19 cellular contexts compared by ENCODE assay signal in the genomic region with DNA sequence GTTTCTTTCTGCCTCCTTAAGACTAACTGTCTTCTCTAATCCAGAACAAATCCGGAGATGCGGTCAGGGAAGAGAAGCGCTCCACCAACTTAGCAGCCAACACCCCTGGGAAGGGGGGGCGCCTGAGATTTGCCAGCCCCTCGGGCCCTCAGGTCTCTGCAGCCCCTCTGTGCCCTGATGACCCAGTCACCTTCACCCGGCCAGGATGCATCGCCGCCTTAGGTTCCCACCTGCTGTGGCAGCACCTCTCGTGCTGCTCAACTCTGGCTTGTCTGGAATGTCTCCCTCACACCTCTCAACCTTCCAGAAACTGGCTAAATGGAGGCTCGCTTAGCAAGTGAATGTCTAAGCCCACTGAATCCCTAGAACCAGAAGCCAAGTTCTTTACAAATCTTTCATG.
"Had no signal": no experiment of that assay in that cellular context is flagged by ENCODE, and none has a peak within 500 bp of the region (broad histone marks: within the 10 kb centered on the region; RNA-seq: fewer than 3 reads in every experiment).

No MANE protein-coding gene starts in this region.

- ATAC-seq: foreskin keratinocyte; gastrocnemius medialis; heart right ventricle; left cardiac atrium; left lung; left ventricle myocardium superior; lower lobe of right lung; naive thymus-derived CD4-positive, alpha-beta T cell had no signal

- H3K4me1 ChIP-seq: foreskin keratinocyte, gastrocnemius medialis, heart right ventricle, left lung, lower lobe of right lung had no signal

- H3K9me3 ChIP-seq: esophagus muscularis mucosa, gastrocnemius medialis, heart right ventricle, left lung, lower lobe of right lung had no signal

- DNase-seq: dermis blood vessel endothelial cell; dorsolateral prefrontal cortex; effector CD4-positive, alpha-beta T cell; effector memory CD4-positive, alpha-beta T cell; foreskin keratinocyte; gastrocnemius medialis; glutamatergic neuron; head of caudate nucleus; heart right ventricle; hippocampal formation; left cardiac atrium; left lung; left ventricle myocardium superior; lower lobe of right lung; mesenchymal stem cell; midbrain; naive thymus-derived CD4-positive, alpha-beta T cell had no signal

- H3K27ac ChIP-seq: coronary artery, dorsolateral prefrontal cortex, esophagus muscularis mucosa, foreskin keratinocyte, gastrocnemius medialis, heart right ventricle, left lung, lower lobe of right lung had no signal

- H3K27me3 ChIP-seq: dorsolateral prefrontal cortex, esophagus muscularis mucosa, gastrocnemius medialis, heart right ventricle, left lung had no signal

- H3K4me3 ChIP-seq: coronary artery, dorsolateral prefrontal cortex, esophagus muscularis mucosa, gastrocnemius medialis, heart right ventricle, left lung, lower lobe of right lung had no signal

- H3K9me3 Mint-ChIP-seq: naive thymus-derived CD4-positive, alpha-beta T cell had no signal

- H3K36me3 ChIP-seq: gastrocnemius medialis had no signal

- H3K4me3 Mint-ChIP-seq: naive thymus-derived CD4-positive, alpha-beta T cell had no signal

- H3K36me3 Mint-ChIP-seq: naive thymus-derived CD4-positive, alpha-beta T cell had no signal
